ENCODE assay signal across 1 cellular context in genomic region chr1:26900815-26901511, GRCh38.
TF ChIP-seq lines count a peak whose summit lies in the region.

No MANE protein-coding gene starts in this region.

TF ChIP-seq in HCT116, 20 proteins besides CTCF, POLR2A, EP300 and RAD21 (continued from another document):
- TF ChIP-seq CBX3 (IDR thresholded peaks at IDR 0.05; ENCODE audit: low read depth), result no peak
- TF ChIP-seq ZNF274 (IDR thresholded peaks at IDR 0.05; ENCODE audit: low read depth, low read length), result no peak
